ENCODE assay signal across 14 cellular contexts in genomic region chr20:49148601-49149000, GRCh38.
"Had no signal": no experiment of that assay in that cellular context is flagged by ENCODE, and none has a peak within 500 bp of the region (broad histone marks: within the 10 kb centered on the region; RNA-seq: fewer than 3 reads in every experiment).

No MANE protein-coding gene starts in this region.

- H3K27ac Mint-ChIP-seq: activated T-helper 1 cell treated with anti-CD3 and anti-CD28 coated beads, Interleukin-12 subunit alpha, Interleukin-12 subunit beta, Interleukin-2, Interleukin-4 antibody, amounts not matched to agents 30 ng/mL and 10 ng/mL and 1 ng/mL, durations not matched to agents 14 hours and 24 hours and 36 hours had no signal

- H3K4me2 ChIP-seq: neural progenitor cell, smooth muscle cell had no signal

- H3K9me3 Mint-ChIP-seq: activated T-helper 1 cell treated with anti-CD3 and anti-CD28 coated beads, Interleukin-12 subunit alpha, Interleukin-12 subunit beta, Interleukin-2, Interleukin-4 antibody, amounts not matched to agents 30 ng/mL and 10 ng/mL and 1 ng/mL, durations not matched to agents 14 hours and 24 hours and 36 hours; neural progenitor cell had no signal

- H3K4me3 ChIP-seq: gastrocnemius medialis, heart right ventricle, left ventricle myocardium inferior, neural progenitor cell, ovary, smooth muscle cell had no signal

- H3K36me3 ChIP-seq: ovary had no signal

- H3K4me3 Mint-ChIP-seq: activated T-helper 1 cell treated with anti-CD3 and anti-CD28 coated beads, Interleukin-12 subunit alpha, Interleukin-12 subunit beta, Interleukin-2, Interleukin-4 antibody, amounts not matched to agents 30 ng/mL and 10 ng/mL and 1 ng/mL, durations not matched to agents 14 hours and 24 hours and 36 hours; neural progenitor cell had no signal

- H3K27me3 ChIP-seq: gastrocnemius medialis, heart right ventricle, neural progenitor cell, ovary had no signal

- H3K27ac ChIP-seq: heart right ventricle, left ventricle myocardium inferior, neural progenitor cell, ovary had no signal

- DNase-seq: activated CD4-positive, alpha-beta T cell treated with anti-CD3 and anti-CD28 coated beads, Interleukin-2, amount 50 U/mL, for 4 hours; activated naive CD4-positive, alpha-beta T cell; anterior cingulate cortex; gastrocnemius medialis; heart right ventricle; left ventricle myocardium inferior; ovary; retina; SIG-M5; T-helper 2 cell; trophoblast cell had no signal

- ATAC-seq: gastrocnemius medialis had no signal

- H2AFZ ChIP-seq: neural progenitor cell had no signal

- H3K4me1 ChIP-seq: heart right ventricle, left ventricle myocardium inferior, neural progenitor cell had no signal
